15 cellular contexts compared by ENCODE assay signal in the genomic region with DNA sequence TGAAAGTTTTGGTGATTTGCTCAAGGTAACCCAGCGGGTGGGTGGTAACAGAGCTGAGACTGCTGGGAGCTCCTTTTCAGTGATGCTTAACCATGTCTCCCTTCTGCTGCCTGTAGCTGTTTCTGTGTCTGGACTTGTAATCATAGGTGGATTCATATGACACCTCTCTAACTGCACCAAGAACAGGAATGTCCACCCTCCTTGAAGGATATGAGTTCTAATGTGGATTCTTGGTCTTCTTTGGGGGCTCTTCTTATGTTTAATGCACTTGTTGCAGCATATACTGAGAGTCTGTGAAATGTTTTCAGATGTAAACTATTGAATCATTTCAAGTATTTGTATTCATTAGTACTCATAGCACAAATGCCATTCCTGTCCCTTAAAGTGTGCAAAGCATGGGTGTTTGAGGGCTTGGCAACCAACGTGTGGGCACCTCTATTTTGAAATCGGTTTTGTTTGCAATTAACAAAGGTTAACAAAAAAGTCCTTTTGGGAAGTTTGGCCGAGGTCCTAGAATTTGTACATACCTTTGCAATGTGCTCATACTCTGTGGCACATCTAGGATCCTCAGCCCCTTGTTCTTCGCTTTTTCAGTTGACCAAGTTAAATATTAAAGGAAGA.
DNase-seq lines count a peak whose midpoint lies in the region; ATAC-seq and TF ChIP-seq lines count a peak whose summit lies in the region.
"Had no signal": no experiment of that assay in that cellular context is flagged by ENCODE, and none has a peak within 500 bp of the region (broad histone marks: within the 10 kb centered on the region; RNA-seq: fewer than 3 reads in every experiment).

No MANE protein-coding gene starts in this region.

- no peaks in the 10 kb centered on the region for H3K27me3 ChIP-seq in RWPE2 (ENCODE audit: insufficient read depth, poor library complexity, severe bottlenecking)
- no peaks in the 10 kb centered on the region for H3K27me3 ChIP-seq in neutrophil

- no peaks in the 10 kb centered on the region for H3K9me3 Mint-ChIP-seq in effector memory CD8-positive, alpha-beta T cell
- H3K9me3 Mint-ChIP-seq: neural crest cell had no signal

- peak; percentile 69 for DNase-seq in H4 (ENCODE audit: low spot score)
- no peak for DNase-seq in RWPE2 (ENCODE audit: low spot score)
- DNase-seq in fibroblast of gingiva (ENCODE audit: low read depth), result peak; percentile 57
- DNase-seq in DMS 273 treated with DMSO at 0.1 percent for 48 hours (lab: John Stamatoyannopoulos, UW), result no peak
- DNase-seq in effector memory CD8-positive, alpha-beta T cell, result no peak
- no peak for DNase-seq in stimulated activated CD4-positive, alpha-beta T cell treated with anti-CD3 and anti-CD28 coated beads, Interleukin-4, amount 100 ng/mL, for 24 hours
- DNase-seq: activated CD4-positive, alpha-beta T cell treated with anti-CD3 and anti-CD28 coated beads for 48 hours; activated naive CD4-positive, alpha-beta T cell; CD4-positive, alpha-beta memory T cell; NCI-H524; stimulated activated CD4-positive, alpha-beta T cell treated with anti-CD3 and anti-CD28 coated beads, Interleukin-4, amount 100 ng/mL, for 1 hour had no signal

- H3K4me1 ChIP-seq in RWPE2 (ENCODE audit: insufficient read depth, poor library complexity, severe bottlenecking) (peaks cover 17% of the 10 kb centered on the region), neutrophil (ENCODE audit: control insufficient read depth in 1 of 2, insufficient read depth in 1 of 2, low read depth in 1 of 2, low read length in 1 of 2) (peaks cover 45 to 50% of the 10 kb centered on the region in 2 experiments)

- no peaks in the 10 kb centered on the region for H3K4me1 Mint-ChIP-seq in effector memory CD8-positive, alpha-beta T cell (ENCODE audit: low read depth in 2 of 2)
- H3K4me1 Mint-ChIP-seq: CD4-positive, alpha-beta memory T cell had no signal

- H3K36me3 Mint-ChIP-seq in effector memory CD8-positive, alpha-beta T cell (ENCODE audit: insufficient read depth), result no peaks in the 10 kb centered on the region
- H3K36me3 Mint-ChIP-seq: CD4-positive, alpha-beta memory T cell had no signal

- H3K4me3 Mint-ChIP-seq in effector memory CD8-positive, alpha-beta T cell, result no peak overlapping the region
- H3K4me3 Mint-ChIP-seq: CD4-positive, alpha-beta memory T cell; neural crest cell had no signal

- H3K27ac Mint-ChIP-seq in effector memory CD8-positive, alpha-beta T cell, result no peak overlapping the region
- H3K27ac Mint-ChIP-seq: CD4-positive, alpha-beta memory T cell had no signal

- peak overlapping the region; percentile 74 for H3K27ac ChIP-seq in RWPE2 (ENCODE audit: poor library complexity, severe bottlenecking)
- peak overlapping the region; percentile 3 for H3K27ac ChIP-seq in neutrophil
- H3K27ac ChIP-seq: KMS-11 had no signal

- peaks cover 0 to 6% of the 10 kb centered on the region in 2 donors for H3K27me3 Mint-ChIP-seq in effector memory CD8-positive, alpha-beta T cell
- H3K27me3 Mint-ChIP-seq: CD4-positive, alpha-beta memory T cell had no signal

- H3K36me3 ChIP-seq in RWPE2 (ENCODE audit: low read depth) (no peaks in the 10 kb centered on the region), neutrophil (no peaks in the 10 kb centered on the region)

- H3K9me3 ChIP-seq in RWPE2 (ENCODE audit: severe bottlenecking) (no peaks in the 10 kb centered on the region), neutrophil (no peaks in the 10 kb centered on the region)

- H3K4me3 ChIP-seq in RWPE2 (ENCODE audit: severe bottlenecking) (no peak overlapping the region), neutrophil (ENCODE audit: low read depth in 1 of 2, low read length in 1 of 2) (no peak overlapping the region)

- TF ChIP-seq CTCF in RWPE2 (IDR thresholded peaks at IDR 0.05; ENCODE audit: poor library complexity, severe bottlenecking) (no peak), neutrophil (IDR thresholded peaks at IDR 0.05) (no peak)

- ATAC-seq in RWPE2 (ENCODE audit: low read depth), result peak; percentile 86
- ATAC-seq in effector memory CD8-positive, alpha-beta T cell (replicated peaks), result no peak
- ATAC-seq in HG02678 (IDR thresholded peaks at IDR 0.05; ENCODE audit: unreplicated experiment), result no peak

Comparison
In these comparisons a context has a peak if more than half of its experiments do, and no peak if none do; other contexts are left out.
1. DNase-seq: peak in H4 (single experiment) and fibroblast of gingiva (single experiment); none in RWPE2 (single experiment), DMS 273 treated with DMSO at 0.1 percent for 48 hours (single experiment), effector memory CD8-positive, alpha-beta T cell (0 of 3) and stimulated activated CD4-positive, alpha-beta T cell treated with anti-CD3 and anti-CD28 coated beads, Interleukin-4, amount 100 ng/mL, for 24 hours (single experiment).